Comparison of ENCODE assay signal across 18 cellular contexts in genomic region chr1:24855474-24855873, GRCh38.
DNase-seq lines count a peak whose midpoint lies in the region; ATAC-seq and TF ChIP-seq lines count a peak whose summit lies in the region.
"Had no signal": no experiment of that assay in that cellular context is flagged by ENCODE, and none has a peak within 500 bp of the region (broad histone marks: within the 10 kb centered on the region; RNA-seq: fewer than 3 reads in every experiment).

No MANE protein-coding gene starts in this region.

- no peaks in the 10 kb centered on the region for H3K36me3 Mint-ChIP-seq in activated T-cell treated with anti-CD3 and anti-CD28 coated beads, Interleukin-2, amount 50 U/mL, for 72 hours (ENCODE audit: insufficient read depth in 2 of 2)
- H3K36me3 Mint-ChIP-seq in GM23338 (ENCODE audit: low read depth) = no peaks in the 10 kb centered on the region
- H3K36me3 Mint-ChIP-seq: IgD-negative memory B cell had no signal

- H4K20me1 ChIP-seq in GM23338 (replicated peaks; ENCODE audit: insufficient read depth) = no peaks in the 10 kb centered on the region

- H3K4me3 ChIP-seq in GM23338 = no peak overlapping the region
- H3K4me3 ChIP-seq: SK-N-MC had no signal

- H3F3A ChIP-seq in GM23338 (replicated peaks; ENCODE audit: low read depth) = no peaks in the 10 kb centered on the region

- H3K4me2 ChIP-seq in GM23338 = no peak overlapping the region
- H3K4me2 ChIP-seq: KMS-11 had no signal

- H3K4me1 ChIP-seq in GM23338 (ENCODE audit: insufficient read depth) = no peaks in the 10 kb centered on the region

- H3K9me2 ChIP-seq in GM23338 (ENCODE audit: insufficient read depth) = no peaks in the 10 kb centered on the region

- H3K36me3 ChIP-seq in GM23338 (ENCODE audit: insufficient read depth) = no peaks in the 10 kb centered on the region

- H3K4me3 Mint-ChIP-seq in activated T-cell treated with anti-CD3 and anti-CD28 coated beads, Interleukin-2, amount 50 U/mL, for 72 hours = no peak overlapping the region
- no peak overlapping the region for H3K4me3 Mint-ChIP-seq in GM23338
- H3K4me3 Mint-ChIP-seq: IgD-negative memory B cell had no signal

- peak; percentile 58 to 88 for ATAC-seq in activated T-cell treated with anti-CD3 and anti-CD28 coated beads, Interleukin-2, amount 50 U/mL, for 72 hours (replicated peaks in 1 of 2)
- no peak for ATAC-seq in GM23338

- no peaks in the 10 kb centered on the region for H3K9me3 Mint-ChIP-seq in activated T-cell treated with anti-CD3 and anti-CD28 coated beads, Interleukin-2, amount 50 U/mL, for 72 hours
- no peaks in the 10 kb centered on the region for H3K9me3 Mint-ChIP-seq in GM23338
- H3K9me3 Mint-ChIP-seq: IgD-negative memory B cell had no signal

- intact Hi-C loops in posterior vena cava (cut with DNase I) = loop anchor here in 1 of 2 donors (10.0 kb wide), 2 partner anchors 249 to 349 kb away; no protein-coding TSS in a partner anchor

- H3K27me3 Mint-ChIP-seq in activated T-cell treated with anti-CD3 and anti-CD28 coated beads, Interleukin-2, amount 50 U/mL, for 72 hours (ENCODE audit: low read depth) = no peaks in the 10 kb centered on the region
- no peaks in the 10 kb centered on the region for H3K27me3 Mint-ChIP-seq in GM23338 (ENCODE audit: insufficient read depth, low read depth, poor library complexity)
- H3K27me3 Mint-ChIP-seq: IgD-negative memory B cell had no signal

- no peak for TF ChIP-seq CTCF in GM23338 (conservative IDR thresholded peaks at IDR 0.05; ENCODE audit: low read depth in 2 of 2)

- no peak overlapping the region for H2AFZ ChIP-seq in GM23338

- H3K27me3 ChIP-seq in GM23338 (ENCODE audit: insufficient read depth) = no peaks in the 10 kb centered on the region

- H3K27ac ChIP-seq in GM23338 (ENCODE audit: low read depth) = no peak overlapping the region
- H3K27ac ChIP-seq: HL-60, KMS-11, SK-N-MC had no signal

- peaks cover 10% of the 10 kb centered on the region for H3K4me1 Mint-ChIP-seq in activated T-cell treated with anti-CD3 and anti-CD28 coated beads, Interleukin-2, amount 50 U/mL, for 72 hours (ENCODE audit: low read depth)
- no peaks in the 10 kb centered on the region for H3K4me1 Mint-ChIP-seq in GM23338

- no peak overlapping the region for H3K27ac Mint-ChIP-seq in activated T-cell treated with anti-CD3 and anti-CD28 coated beads, Interleukin-2, amount 50 U/mL, for 72 hours
- H3K27ac Mint-ChIP-seq in GM23338 = no peak overlapping the region

- no peaks in the 10 kb centered on the region for H3K79me2 ChIP-seq in GM23338 (replicated peaks; ENCODE audit: insufficient read depth)

- DNase-seq in activated T-cell treated with anti-CD3 and anti-CD28 coated beads, Interleukin-2, amount 50 U/mL, for 72 hours = peak in 1 of 2 donors; percentile 15
- DNase-seq in activated T-cell treated with anti-CD3 and anti-CD28 coated beads for 4 hours (no peak), islet precursor cell (peak; percentile 35), posterior vena cava (ENCODE audit: low spot score) (peak; percentile 13), GM23338 (ENCODE audit: low spot score) (no peak), kidney tubule cell (ENCODE audit: low spot score) (no peak)
- DNase-seq in activated CD4-positive, CD25-positive, alpha-beta regulatory T cell (lab: John Stamatoyannopoulos, UW) = no peak
- DNase-seq: DMS53, MM.1S, NCI-H2029, NCI-H446, NCI-H524 treated with DMSO at 0.1 percent for 48 hours, NCI-H774, SIG-M5 had no signal

TF ChIP-seq in GM23338, 12 proteins besides CTCF, POLR2A, EP300 and RAD21 (continues in another document):
- TF ChIP-seq EZH2phosphoT487 (IDR thresholded peaks at IDR 0.05; ENCODE audit: unreplicated experiment) = no peak
- no peak for TF ChIP-seq NANOG (IDR thresholded peaks at IDR 0.05; ENCODE audit: borderline replicate concordance)
- TF ChIP-seq JUNB (IDR thresholded peaks at IDR 0.05; ENCODE audit: unreplicated experiment) = no peak
- no peak for TF ChIP-seq EZH2 (IDR thresholded peaks at IDR 0.05; ENCODE audit: low read depth, unreplicated experiment)
- no peak for TF ChIP-seq STAT1 (IDR thresholded peaks at IDR 0.05; ENCODE audit: unreplicated experiment)
- no peak for TF ChIP-seq ZNF462 (CRISPR knock-in tag; IDR thresholded peaks at IDR 0.05)
- no peak for TF ChIP-seq CREB1 (CRISPR knock-in tag; IDR thresholded peaks at IDR 0.05; ENCODE audit: low read depth)
- no peak for TF ChIP-seq ETS1 (IDR thresholded peaks at IDR 0.05)
- TF ChIP-seq ZNF114 (CRISPR knock-in tag; IDR thresholded peaks at IDR 0.05) = no peak
- TF ChIP-seq POLR2AphosphoS5 (IDR thresholded peaks at IDR 0.05; ENCODE audit: low read depth) = no peak
- no peak for TF ChIP-seq ZNF331 (CRISPR knock-in tag; IDR thresholded peaks at IDR 0.05; ENCODE audit: low read depth)

Comparison
In these comparisons a context has a peak if more than half of its experiments do, and no peak if none do; other contexts are left out.
1. DNase-seq: peak in islet precursor cell (single experiment) and posterior vena cava (single experiment); none in activated T-cell treated with anti-CD3 and anti-CD28 coated beads for 4 hours (single experiment), GM23338 (single experiment), activated CD4-positive, CD25-positive, alpha-beta regulatory T cell (0 of 4) and kidney tubule cell (single experiment).